8 cellular contexts compared by ENCODE assay signal in genomic region chr2:219249203-219249980, GRCh38.
DNase-seq lines count a peak whose midpoint lies in the region; ATAC-seq and TF ChIP-seq lines count a peak whose summit lies in the region.

No MANE protein-coding gene starts in this region.

- no peaks in the 10 kb centered on the region for H3K27me3 Mint-ChIP-seq in stimulated activated memory B cell treated with anti-CD40 and anti-IgM and Interleukin-4, amounts not matched to agents 10 μg/mL and 1 μg/mL and 100 μg/mL, for 72 hours

- H3K9me3 ChIP-seq in Loucy (ENCODE audit: insufficient read depth, low read depth, low read length), result no peaks in the 10 kb centered on the region

- no peaks in the 10 kb centered on the region for H3K9me3 Mint-ChIP-seq in stimulated activated memory B cell treated with anti-CD40 and anti-IgM and Interleukin-4, amounts not matched to agents 10 μg/mL and 1 μg/mL and 100 μg/mL, for 72 hours

- H3K79me2 ChIP-seq in Loucy (ENCODE audit: insufficient read depth, low read length), result peaks cover 15% of the 10 kb centered on the region

- H3K27me3 ChIP-seq in Loucy (ENCODE audit: insufficient read depth, low read length, poor library complexity, severe bottlenecking), result peaks cover 27% of the 10 kb centered on the region

- peak; percentile 42 for ATAC-seq in GM21619 (IDR thresholded peaks at IDR 0.05; ENCODE audit: unreplicated experiment)
- peak; percentile 31 for ATAC-seq in stimulated activated memory B cell treated with anti-CD40 and anti-IgM and Interleukin-4, amounts not matched to agents 10 μg/mL and 1 μg/mL and 100 μg/mL, for 72 hours

- H3K9me2 ChIP-seq in Loucy (replicated peaks; ENCODE audit: low read depth, low read length), result no peaks in the 10 kb centered on the region

- peak overlapping the region; percentile 78 for H3K4me2 ChIP-seq in Loucy (ENCODE audit: low read depth, low read length, poor library complexity, severe bottlenecking)

- peaks cover 54% of the 10 kb centered on the region for H3K36me3 Mint-ChIP-seq in stimulated activated memory B cell treated with anti-CD40 and anti-IgM and Interleukin-4, amounts not matched to agents 10 μg/mL and 1 μg/mL and 100 μg/mL, for 72 hours

- peak overlapping the region; percentile 77 for H3K4me3 Mint-ChIP-seq in stimulated activated memory B cell treated with anti-CD40 and anti-IgM and Interleukin-4, amounts not matched to agents 10 μg/mL and 1 μg/mL and 100 μg/mL, for 72 hours

- no peak for TF ChIP-seq CTCF in Loucy (conservative IDR thresholded peaks at IDR 0.05; ENCODE audit: low read length)

- H2AFZ ChIP-seq in Loucy (ENCODE audit: low read length), result no peak overlapping the region

- peak overlapping the region; percentile 25 for H3K9ac ChIP-seq in Loucy (ENCODE audit: low read depth, low read length, poor library complexity, severe bottlenecking)

- DNase-seq in ELF-1 (ENCODE audit: low read depth, low spot score) (peak; percentile 36), SW480 (ENCODE audit: low spot score) (peak; percentile 90), kidney tubule cell (ENCODE audit: low spot score) (peak; percentile 98), CD1c-positive myeloid dendritic cell (ENCODE audit: extremely low spot score) (no peak)
- peak; percentile 57 for DNase-seq in central memory CD4-positive, alpha-beta T cell

- peaks cover 78% of the 10 kb centered on the region for H3K4me1 ChIP-seq in Loucy (ENCODE audit: insufficient read depth, low read length, poor library complexity, severe bottlenecking)

- H3K27ac Mint-ChIP-seq in stimulated activated memory B cell treated with anti-CD40 and anti-IgM and Interleukin-4, amounts not matched to agents 10 μg/mL and 1 μg/mL and 100 μg/mL, for 72 hours, result peak overlapping the region; percentile 89

- peaks cover 27% of the 10 kb centered on the region for H4K20me1 ChIP-seq in Loucy (ENCODE audit: insufficient read depth, low read length, poor library complexity, severe bottlenecking)

- no peaks in the 10 kb centered on the region for H3F3A ChIP-seq in Loucy (ENCODE audit: low read depth)

- H3K36me3 ChIP-seq in Loucy (ENCODE audit: insufficient read depth, low read length), result no peaks in the 10 kb centered on the region

- H3K4me1 Mint-ChIP-seq in stimulated activated memory B cell treated with anti-CD40 and anti-IgM and Interleukin-4, amounts not matched to agents 10 μg/mL and 1 μg/mL and 100 μg/mL, for 72 hours, result peaks cover 75% of the 10 kb centered on the region

- peak overlapping the region; percentile 46 for H3K4me3 ChIP-seq in Loucy (ENCODE audit: low read length, poor library complexity, severe bottlenecking)
